In the genomic region with DNA sequence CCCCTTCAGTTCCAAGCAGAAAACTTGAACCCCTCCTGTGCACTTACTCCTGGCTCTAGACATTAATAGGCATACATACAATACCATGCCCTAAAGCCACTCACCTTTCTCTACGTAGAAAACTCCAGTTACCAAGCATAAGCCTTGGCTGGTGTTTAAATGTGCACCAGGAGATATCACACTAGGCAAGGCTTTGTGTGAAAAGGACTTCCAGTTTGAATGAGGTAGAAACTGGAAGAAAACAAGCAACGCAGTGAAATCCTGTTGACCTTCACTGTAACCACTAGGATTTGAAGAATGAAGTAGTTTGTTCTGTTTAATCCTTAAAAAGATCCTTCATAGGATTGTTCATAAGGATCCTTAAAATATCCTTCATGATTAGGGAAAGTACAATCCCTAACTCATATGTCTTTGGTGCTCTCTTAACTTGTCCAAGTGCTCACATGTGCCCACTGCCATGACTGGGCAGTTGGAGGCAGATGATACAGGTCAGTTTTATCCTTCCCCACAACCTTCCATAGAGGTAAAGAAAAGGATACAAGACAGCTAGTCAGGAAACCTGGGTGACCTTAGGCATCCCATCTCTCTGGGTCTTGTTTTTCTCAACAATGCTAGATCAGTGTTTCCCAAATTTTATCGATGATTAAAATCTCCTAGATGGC, we compare ENCODE assay signal across 33 cellular contexts. TPM values are rescaled to one million over a fixed set of nuclear protein-coding genes. Genes with fewer than 3 reads are reported as not detected.
"Had no signal": no experiment of that assay in that cellular context is flagged by ENCODE, and none has a peak within 500 bp of the region (broad histone marks: within the 10 kb centered on the region; RNA-seq: fewer than 3 reads in every experiment).

No MANE protein-coding gene starts in this region.

- H3K9me3 Mint-ChIP-seq: activated CD4-positive, alpha-beta T cell treated with anti-CD3 and anti-CD28 coated beads, Interleukin-2, amount 10 ng/mL, durations not matched to agents 24 days and 14 days; activated CD8-positive, alpha-beta T cell treated with anti-CD3 and anti-CD28 coated beads for 36 hours; activated naive CD4-positive, alpha-beta T cell treated with anti-CD3 and anti-CD28 coated beads, Interleukin-2, amount 50 U/mL, for 72 hours; activated T-helper 2 cell treated with anti-CD3 and anti-CD28 coated beads, Interferon-gamma antibody, Interleukin-2, Interleukin-4, amounts not matched to agents 10 μg/mL and 5 μg/mL and 100 μg/mL, durations not matched to agents 14 hours and 24 hours and 36 hours had no signal

- H3K4me3 ChIP-seq: adrenal gland, PC-9 had no signal

- H3K27ac Mint-ChIP-seq: activated CD4-positive, alpha-beta T cell treated with anti-CD3 and anti-CD28 coated beads, Interleukin-2, amount 10 ng/mL, durations not matched to agents 24 days and 14 days; activated CD8-positive, alpha-beta T cell treated with anti-CD3 and anti-CD28 coated beads for 36 hours; activated naive CD4-positive, alpha-beta T cell treated with anti-CD3 and anti-CD28 coated beads, Interleukin-2, amount 50 U/mL, for 72 hours; activated T-helper 2 cell treated with anti-CD3 and anti-CD28 coated beads, Interferon-gamma antibody, Interleukin-2, Interleukin-4, amounts not matched to agents 10 μg/mL and 5 μg/mL and 100 μg/mL, durations not matched to agents 14 hours and 24 hours and 36 hours; brain had no signal

- H3K36me3 ChIP-seq: adrenal gland had no signal

- H3K4me2 ChIP-seq: PC-9 had no signal

- H3K4me1 Mint-ChIP-seq: activated CD4-positive, alpha-beta T cell treated with anti-CD3 and anti-CD28 coated beads, Interleukin-2, amount 10 ng/mL, durations not matched to agents 24 days and 14 days had no signal

- ATAC-seq: activated CD8-positive, alpha-beta T cell treated with anti-CD3 and anti-CD28 coated beads for 36 hours; activated naive CD4-positive, alpha-beta T cell treated with anti-CD3 and anti-CD28 coated beads, Interleukin-2, amount 50 U/mL, for 72 hours; Right ventricle myocardium inferior had no signal

- H2AFZ ChIP-seq: PC-9 had no signal

- DNase-seq: activated CD4-positive, alpha-beta T cell treated with anti-CD3 and anti-CD28 coated beads, Interleukin-2, amount 10 ng/mL, durations not matched to agents 24 days and 14 days; activated CD4-positive, alpha-beta T cell treated with anti-CD3 and anti-CD28 coated beads, Interleukin-2, amount 50 U/mL, for 4 hours; activated CD8-positive, alpha-beta T cell treated with anti-CD3 and anti-CD28 coated beads for 36 hours; activated gamma-delta T cell; activated naive CD4-positive, alpha-beta T cell treated with Interleukin-2 at 50 U/mL for 16 hours; activated T-cell treated with anti-CD3 and anti-CD28 coated beads, Interleukin-2, amount 50 U/mL, for 1 hour; adrenal gland; caudate nucleus; NCI-H1092 treated with DMSO at 0.1 percent for 48 hours; NCI-H1417; NCI-H146; NCI-H187; NCI-H2029 treated with DMSO at 0.1 percent for 48 hours; NCI-H2107; NCI-H2171; NCI-H510A; NCI-H748 treated with DMSO at 0.1 percent for 48 hours; NK-92 treated with Interleukin-12 subunit alpha and Interleukin-12 subunit beta, amount 100 ng/mL, for 24 hours; PC-9; SIG-M5; SW 1271; T-helper 1 cell; T-helper 2 cell; T1000 had no signal

- H3K4me3 Mint-ChIP-seq: activated CD4-positive, alpha-beta T cell treated with anti-CD3 and anti-CD28 coated beads, Interleukin-2, amount 10 ng/mL, durations not matched to agents 24 days and 14 days; activated CD8-positive, alpha-beta T cell treated with anti-CD3 and anti-CD28 coated beads for 36 hours; brain had no signal

- H3K9me3 ChIP-seq: adrenal gland had no signal

- H3K4me1 ChIP-seq: adrenal gland had no signal

- H3K27ac ChIP-seq: adrenal gland, PC-9, RWPE1 had no signal

RNA-seq across cellular contexts. Expression of a gene that starts 9.2 kb away (rescaled TPM):
- total RNA-seq: activated CD4-positive, alpha-beta T cell treated with anti-CD3 and anti-CD28 coated beads, Interleukin-2, amount 10 ng/mL, durations not matched to agents 24 days and 14 days; activated CD8-positive, alpha-beta memory T cell treated with anti-CD3 and anti-CD28 coated beads for 36 hours; activated CD8-positive, alpha-beta T cell treated with anti-CD3 and anti-CD28 coated beads for 36 hours; activated naive CD4-positive, alpha-beta T cell treated with anti-CD3 and anti-CD28 coated beads, Interleukin-2, amount 50 U/mL, for 72 hours; activated T-helper 2 cell treated with anti-CD3 and anti-CD28 coated beads, Interferon-gamma antibody, Interleukin-2, Interleukin-4, amounts not matched to agents 10 μg/mL and 5 μg/mL and 100 μg/mL, durations not matched to agents 14 hours and 24 hours and 36 hours; astrocyte; bronchial epithelial cell; M059J; PC-9 had no signal
